9 cellular contexts compared by ENCODE assay signal in genomic region chr19:30649934-30650614, GRCh38.
DNase-seq lines count a peak whose midpoint lies in the region; ATAC-seq, FAIRE-seq and TF ChIP-seq lines count a peak whose summit lies in the region.
"Had no signal": no experiment of that assay in that cellular context is flagged by ENCODE, and none has a peak within 500 bp of the region (broad histone marks: within the 10 kb centered on the region; RNA-seq: fewer than 3 reads in every experiment).

No MANE protein-coding gene starts in this region.

- H3K36me3 ChIP-seq in adipocyte (ENCODE audit: control insufficient read depth, insufficient read depth, low read length, severe bottlenecking) = no peaks in the 10 kb centered on the region

- FAIRE-seq in GM12892 (lab: Jason Lieb, UNC) = peak; percentile 65

- no peak overlapping the region for H3K9ac ChIP-seq in adipocyte (ENCODE audit: low read length)

- ATAC-seq in HG03025 (IDR thresholded peaks at IDR 0.05; ENCODE audit: low FRiP score, unreplicated experiment) (no peak), GM21360 (IDR thresholded peaks at IDR 0.05; ENCODE audit: unreplicated experiment) (no peak)

- TF ChIP-seq POLR2A in GM12892 (IDR thresholded peaks at IDR 0.05; ENCODE audit: low read depth, low read length) = no peak

- DNase-seq in CD1c-positive myeloid dendritic cell (ENCODE audit: extremely low spot score) (peak; percentile 18), GM12892 (ENCODE audit: insufficient read length) (no peak), NCI-H446 (lab: John Stamatoyannopoulos, UW) (peak; percentile 66 to 83), adipocyte (ENCODE audit: low read depth) (peak; percentile 79), hepatic stellate cell (ENCODE audit: low spot score) (peak; percentile 61)
- DNase-seq in stimulated activated CD4-positive, alpha-beta T cell treated with anti-CD3 and anti-CD28 coated beads, Interleukin-4, amount 100 ng/mL, for 48 hours (ENCODE audit: low read depth in 2 of 2) = peak; percentile 8 to 19
- DNase-seq: naive B cell had no signal

- peaks cover 49% of the 10 kb centered on the region for H3K27me3 ChIP-seq in adipocyte (replicated peaks; ENCODE audit: control insufficient read depth, insufficient read depth, low read length)

- H3K4me1 ChIP-seq in adipocyte (ENCODE audit: control insufficient read depth, insufficient read depth, low read length) = no peaks in the 10 kb centered on the region

- H3K4me3 ChIP-seq in adipocyte (ENCODE audit: low read length) = no peak overlapping the region

- H3K9me3 ChIP-seq in adipocyte (ENCODE audit: control insufficient read depth, low read length) = no peaks in the 10 kb centered on the region
